Comparison of ENCODE assay signal across 19 cellular contexts in the genomic region with DNA sequence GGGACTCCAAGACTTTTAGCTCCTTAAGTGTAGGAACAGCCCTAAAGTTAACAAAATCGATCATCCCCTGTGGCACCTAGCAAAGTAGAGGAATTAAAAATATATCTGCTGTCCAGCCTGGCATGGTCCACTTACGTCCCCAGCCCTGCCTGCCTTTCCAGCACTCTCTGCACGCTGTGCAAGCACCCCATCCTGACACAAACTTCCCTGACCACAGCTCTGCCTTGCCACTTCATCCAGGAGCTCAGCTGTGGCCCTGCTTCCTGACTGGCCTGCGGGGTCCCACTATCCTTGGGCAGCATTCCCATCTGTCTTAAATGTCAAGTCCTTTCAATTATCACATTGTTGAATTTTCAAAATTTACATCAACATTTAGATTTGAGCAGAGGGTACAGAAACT. TPM values are rescaled to one million over a fixed set of nuclear protein-coding genes. Genes with fewer than 3 reads are reported as not detected.
A peak's percentile ranks its signal among the peaks of the same experiment; 100 is the strongest.
DNase-seq lines count a peak whose midpoint lies in the region; ATAC-seq, FAIRE-seq and TF ChIP-seq lines count a peak whose summit lies in the region.
"Had no signal": no experiment of that assay in that cellular context is flagged by ENCODE, and none has a peak within 500 bp of the region (broad histone marks: within the 10 kb centered on the region; RNA-seq: fewer than 3 reads in every experiment).

No MANE protein-coding gene starts in this region.

- peaks cover 9% of the 10 kb centered on the region for H3K79me2 ChIP-seq in HepG2 (ENCODE audit: insufficient read depth, low read length)

- H3K4me3 ChIP-seq in HepG2 (replicated peaks in 1 of 3; ENCODE audit: insufficient read depth in 1 of 3, low read depth in 2 of 3, low read length in 3 of 3) (no peak overlapping the region), right lobe of liver (no peak overlapping the region)
- H3K4me3 ChIP-seq: A549 had no signal

- ATAC-seq in HepG2 (no peak), right lobe of liver (no peak), HG03139 (IDR thresholded peaks at IDR 0.05; ENCODE audit: unreplicated experiment) (no peak), HG03025 (IDR thresholded peaks at IDR 0.05; ENCODE audit: low FRiP score, unreplicated experiment) (no peak), HG02973 (IDR thresholded peaks at IDR 0.05; ENCODE audit: unreplicated experiment) (no peak)
- ATAC-seq: A549 had no signal

- WGBS in HepG2 (ENCODE audit: low lambda C conversion rate): 95% methylated on average over 4 of the region's 4 CpGs
- 82% methylated on average over 4 of the region's 4 CpGs for whole genome bisulfite sequencing in right lobe of liver (ENCODE audit: insufficient coverage, low coverage, low lambda C conversion rate, missing lambda C conversion rate)

- H3K4me1 Mint-ChIP-seq in mesothelial cell of epicardium (peaks cover 44% of the 10 kb centered on the region), neural crest cell (peaks cover 19% of the 10 kb centered on the region)

- no peak for TF ChIP-seq EP300 in HepG2 (IDR thresholded peaks at IDR 0.05; ENCODE audit: low read depth in 2 of 2, low read length in 2 of 2)
- no peak for TF ChIP-seq EP300 in HepG2 (CRISPR knock-in tag; IDR thresholded peaks at IDR 0.05; ENCODE audit: borderline replicate concordance)

- H3K4me1 ChIP-seq in HepG2 (ENCODE audit: insufficient read depth, low read length) (peaks cover 17% of the 10 kb centered on the region), right lobe of liver (no peaks in the 10 kb centered on the region)

- H3K36me3 ChIP-seq in HepG2 (replicated peaks in 1 of 2; ENCODE audit: control insufficient read depth in 1 of 2, insufficient read depth in 2 of 2, low read length in 2 of 2) (peaks cover 0 to 21% of the 10 kb centered on the region in 2 experiments; a peak in 2 of 5 replicates), right lobe of liver (no peaks in the 10 kb centered on the region)

- no peak overlapping the region for H3K9ac ChIP-seq in HepG2 (ENCODE audit: insufficient read depth, low read depth, low read length)

- H3K27ac ChIP-seq in HepG2 (ENCODE audit: extremely low read length, insufficient read depth, low read length) (no peak overlapping the region), right lobe of liver (no peak overlapping the region)
- H3K27ac ChIP-seq: 22Rv1, A549, C4-2B had no signal

- TF ChIP-seq POLR2A in HepG2 (IDR thresholded peaks at IDR 0.05; ENCODE audit: insufficient read depth in 1 of 2, low read depth in 2 of 2, low read length in 2 of 2) (no peak), right lobe of liver (IDR thresholded peaks at IDR 0.05) (no peak)

- peaks cover 4% of the 10 kb centered on the region for H3K9me3 Mint-ChIP-seq in mesothelial cell of epicardium
- peaks cover 3% of the 10 kb centered on the region for H3K9me3 Mint-ChIP-seq in neural crest cell
- H3K9me3 Mint-ChIP-seq: CD4-positive, alpha-beta T cell had no signal

- H3K36me3 Mint-ChIP-seq in mesothelial cell of epicardium (peaks cover 11% of the 10 kb centered on the region), neural crest cell (ENCODE audit: low read depth) (peaks cover 8% of the 10 kb centered on the region)

- H3K27ac Mint-ChIP-seq in mesothelial cell of epicardium (peak overlapping the region; percentile 27), neural crest cell (ENCODE audit: unreplicated experiment) (peak overlapping the region; percentile 22)
- H3K27ac Mint-ChIP-seq: CD4-positive, alpha-beta T cell had no signal

- no peak overlapping the region for H3K4me3 Mint-ChIP-seq in mesothelial cell of epicardium
- H3K4me3 Mint-ChIP-seq in neural crest cell: no peak overlapping the region
- H3K4me3 Mint-ChIP-seq: CD4-positive, alpha-beta T cell had no signal

- H3K27me3 Mint-ChIP-seq in mesothelial cell of epicardium (ENCODE audit: low read depth) (no peaks in the 10 kb centered on the region), neural crest cell (ENCODE audit: low read depth) (no peaks in the 10 kb centered on the region)
- H3K27me3 Mint-ChIP-seq: CD4-positive, alpha-beta T cell had no signal

- no peak for FAIRE-seq in HepG2 (lab: Jason Lieb, UNC)
- FAIRE-seq: A549, GM12892, GM18507 had no signal

- in situ Hi-C loops in HepG2 (cut with HindIII; ENCODE audit: extremely low pct_ligation_motif_present, low pct_unique_long_range_greater_than_20kb): no loop called here

- H3K27me3 ChIP-seq in HepG2 (ENCODE audit: control insufficient read depth in 1 of 2, insufficient read depth in 2 of 2, low read length in 2 of 2) (no peaks in the 10 kb centered on the region), right lobe of liver (no peaks in the 10 kb centered on the region)

- no peaks in the 10 kb centered on the region for H3K9me3 ChIP-seq in HepG2 (ENCODE audit: low read length)
- H3K9me3 ChIP-seq in right lobe of liver: no peaks in the 10 kb centered on the region
- H3K9me3 ChIP-seq: A549 had no signal

- H4K20me1 ChIP-seq in HepG2 (ENCODE audit: insufficient read depth, low read length): no peaks in the 10 kb centered on the region

- CTCF ChIA-PET in HepG2 (lab: Yijun Ruan, JAX; ENCODE audit: low intra/inter-chr PET ratio, low total read pairs): no interaction called here

- no peak for TF ChIP-seq CTCF in HepG2 (CRISPR knock-in tag; IDR thresholded peaks at IDR 0.05)
- no peak for TF ChIP-seq CTCF in right lobe of liver (IDR thresholded peaks at IDR 0.05)
- TF ChIP-seq CTCF in mesothelial cell of epicardium (IDR thresholded peaks at IDR 0.05; ENCODE audit: unreplicated experiment): no peak
- no peak for TF ChIP-seq CTCF in neural crest cell (conservative IDR thresholded peaks at IDR 0.05)

- H3K4me2 ChIP-seq in HepG2 (ENCODE audit: low read depth, low read length): no peak overlapping the region
- H3K4me2 ChIP-seq: A549 had no signal

- TF ChIP-seq RAD21 in HepG2 (CRISPR knock-in tag; IDR thresholded peaks at IDR 0.05): no peak

- POLR2A ChIA-PET in HepG2 (lab: Yijun Ruan, JAX): no interaction called here

- DNase-seq in HepG2 (ENCODE audit: low spot score) (no peak), right lobe of liver (no peak), mesothelial cell of epicardium (ENCODE audit: low spot score in 2 of 2, unreplicated experiment in 2 of 2) (no peak), neural crest cell (ENCODE audit: low read depth, low spot score) (no peak)
- DNase-seq: AML-193; CD4-positive, alpha-beta T cell; DMS153; DMS79; GDM1; HCEC 1CT; KG1 had no signal

- intact Hi-C loops in HepG2 (cut with micrococcal nuclease; ENCODE audit: unreplicated experiment) (no loop called here), right lobe of liver (cut with DNase I) (no loop called here)

- no peak overlapping the region for H2AFZ ChIP-seq in HepG2 (ENCODE audit: low read length)

- TSS peak; percentile 15 for BruUV-seq in HepG2 (replicated peaks; lab: Mats Ljungman, UMichigan)

TF ChIP-seq in HepG2, 621 proteins besides CTCF, POLR2A, EP300 and RAD21:
- TF ChIP-seq ZBTB42 (CRISPR knock-in tag; IDR thresholded peaks at IDR 0.05): no peak
- TF ChIP-seq HNRNPH1 (optimal IDR thresholded peaks at IDR 0.05; ENCODE audit: low read depth, low read length): peak; percentile 35

RNA-seq across cellular contexts. Expression of a gene that starts 39.0 kb away (rescaled TPM):
- total RNA-seq in HepG2 (2016; rRNA removed; fragmentation: Illumina TruSeq; extraction: Trizol) (41.5 and 63.5 TPM in 2 replicates), right lobe of liver (10 to 100 TPM in 1 of 6 experiments, 1 to 10 TPM in 5; 4.4 to 10.7 (median 7.4) TPM), mesothelial cell of epicardium (16.5 to 20.9 TPM (median 19.7 TPM) in 3 replicates), neural crest cell (21.9 and 23.2 TPM in 2 replicates)
- 11.2 and 12.1 TPM in 2 replicates for total RNA-seq in HepG2 (2016; cell fraction: cytosol; rRNA removed; fragmentation: Illumina TruSeq; extraction: Trizol; ENCODE audit: low read depth)
- 40.0 and 66.3 TPM in 2 replicates for total RNA-seq in HepG2 (2016; cell fraction: insoluble cytoplasmic fraction; rRNA removed; fragmentation: Illumina TruSeq; extraction: Trizol)
- 32.2 and 33.6 TPM in 2 replicates for total RNA-seq in HepG2 (2016; cell fraction: membrane; rRNA removed; fragmentation: Illumina TruSeq; extraction: Trizol)
- total RNA-seq in HepG2 (2016; cell fraction: nucleus; rRNA removed; fragmentation: Illumina TruSeq; extraction: Trizol): 22.8 and 26.5 TPM in 2 replicates
- polyA plus RNA-seq in HepG2 (2011; rRNA removed): 8.5 and 10.5 TPM in 2 replicates
- polyA plus RNA-seq in HepG2 (2011; cell fraction: cytosol; rRNA removed): 5.3 and 9.2 TPM in 2 replicates
- polyA plus RNA-seq in HepG2 (2011; cell fraction: nucleus; rRNA removed): 1.9 and 2.2 TPM in 2 replicates
- 15.3 and 19.3 TPM in 2 replicates for polyA plus RNA-seq in HepG2 (2012)
- polyA plus RNA-seq in HepG2 (2016; cell fraction: cytosol; fragmentation: Illumina TruSeq; extraction: Trizol; ENCODE audit: low read depth): 6.5 and 6.7 TPM in 2 replicates
- 46.8 and 46.9 TPM in 2 replicates for polyA plus RNA-seq in HepG2 (2016; cell fraction: insoluble cytoplasmic fraction; fragmentation: Illumina TruSeq; extraction: Trizol; ENCODE audit: low read depth)
- polyA plus RNA-seq in HepG2 (2016; cell fraction: membrane; fragmentation: Illumina TruSeq; extraction: Trizol; ENCODE audit: low read depth): 16.1 and 17.3 TPM in 2 replicates
- 15.0 and 16.2 TPM in 2 replicates for polyA plus RNA-seq in HepG2 (2016; cell fraction: nucleus; fragmentation: Illumina TruSeq; extraction: Trizol; ENCODE audit: insufficient read depth, low read depth)
- 1.4 and 3.1 TPM in 2 replicates for polyA minus RNA-seq in HepG2 (2011; rRNA and poly(A)+ RNA removed; ENCODE audit: low replicate concordance)
- polyA minus RNA-seq in HepG2 (2011; cell fraction: cytosol; rRNA and poly(A)+ RNA removed): 7.6 and 10.1 TPM in 2 replicates
- 20.7 and 27.4 TPM in 2 replicates for polyA minus RNA-seq in HepG2 (2011; cell fraction: nucleus; rRNA and poly(A)+ RNA removed)
